19 cellular contexts compared by ENCODE assay signal in the genomic region with DNA sequence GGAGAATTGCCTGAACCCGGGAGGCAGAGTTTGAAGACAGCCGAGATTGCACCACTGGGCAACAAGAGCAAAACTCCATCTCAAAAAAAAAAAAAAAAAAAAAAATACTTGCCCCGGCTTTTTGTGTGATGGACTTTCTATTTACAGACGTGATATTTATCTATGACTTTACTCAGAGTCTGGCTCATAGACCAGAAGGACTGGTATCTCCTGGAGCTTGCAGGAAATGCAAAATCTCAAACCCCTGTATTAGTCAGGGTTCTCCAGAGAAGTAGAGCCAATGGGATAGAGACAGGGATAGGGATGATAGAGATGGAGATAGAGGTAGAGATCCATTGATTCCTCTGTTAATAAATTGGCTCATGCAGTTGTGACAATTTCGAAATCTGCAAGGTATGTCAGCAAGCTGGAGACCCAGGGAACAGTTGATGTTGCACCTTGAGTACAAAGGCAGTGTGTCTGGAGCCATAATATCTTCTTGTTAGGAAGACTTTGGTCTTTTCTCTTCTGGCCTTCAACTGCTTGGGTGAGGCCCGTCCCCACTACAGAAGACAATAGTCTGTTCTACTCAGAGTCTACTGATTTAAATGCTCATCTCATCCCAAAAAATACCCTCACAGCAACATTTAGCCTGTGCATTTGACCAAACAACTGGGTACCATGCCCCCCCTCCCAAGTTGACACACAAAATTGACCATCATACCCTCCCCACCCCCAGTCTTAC.
"Had no signal": no experiment of that assay in that cellular context is flagged by ENCODE, and none has a peak within 500 bp of the region (broad histone marks: within the 10 kb centered on the region; RNA-seq: fewer than 3 reads in every experiment).

No MANE protein-coding gene starts in this region.

- H3K27me3 ChIP-seq: pancreas, stomach, transverse colon had no signal

- FAIRE-seq: frontal cortex, pancreas, small intestine had no signal

- H3K4me3 ChIP-seq: heart left ventricle, lung, pancreas, stomach, thoracic aorta, transverse colon had no signal

- H3K27ac ChIP-seq: heart left ventricle, pancreas, stomach, thoracic aorta, transverse colon had no signal

- H3K36me3 ChIP-seq: heart left ventricle, pancreas, stomach, thoracic aorta, transverse colon had no signal

- ATAC-seq: heart left ventricle, left colon, left ventricle myocardium superior, pancreas, right cardiac atrium had no signal

- H3K9me3 ChIP-seq: heart left ventricle, pancreas, stomach, thoracic aorta, transverse colon had no signal

- DNase-seq: dermis blood vessel endothelial cell; heart left ventricle; hippocampal formation; left colon; left ventricle myocardium superior; mesenchymal stem cell; naive B cell; occipital lobe; pancreas; right cardiac atrium; small intestine; stimulated activated CD4-positive, alpha-beta T cell treated with anti-CD3 and anti-CD28 coated beads, Interleukin-12 subunit alpha, Interleukin-12 subunit beta, amount 100 ng/mL, for 4 hours; stimulated activated naive CD4-positive, alpha-beta T cell; stomach; substantia nigra; transverse colon had no signal
